In the genomic region with DNA sequence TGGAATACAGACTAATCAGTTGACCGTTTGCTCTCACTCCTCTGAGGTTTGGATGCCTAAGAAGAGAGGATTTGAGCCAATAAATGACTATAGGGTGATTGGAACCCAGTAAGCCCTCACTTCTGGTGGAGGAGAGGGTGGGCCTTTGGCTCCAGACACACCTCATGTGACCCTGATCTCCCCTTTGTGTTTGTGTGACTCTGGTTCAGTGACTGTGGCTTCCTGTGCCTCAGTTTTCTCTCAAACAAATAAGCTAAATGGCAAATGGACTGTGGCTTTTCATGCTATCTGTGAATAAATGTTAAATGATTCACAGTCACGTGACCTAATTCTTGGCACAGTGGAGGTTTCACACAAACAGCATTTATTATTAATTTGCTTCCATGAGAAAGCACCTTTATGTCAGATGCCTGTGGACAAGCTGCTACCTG, we compare ENCODE assay signal across 11 cellular contexts. TPM values are rescaled to one million over a fixed set of nuclear protein-coding genes. Genes with fewer than 3 reads are reported as not detected.
DNase-seq lines count a peak whose midpoint lies in the region; FAIRE-seq and TF ChIP-seq lines count a peak whose summit lies in the region.
"Not testable (repeated sequence)": the region's sequence is repeated elsewhere in the genome, so short reads cannot be mapped to it uniquely, and the experiment has no call there.
"Had no signal": no experiment of that assay in that cellular context is flagged by ENCODE, and none has a peak within 500 bp of the region (broad histone marks: within the 10 kb centered on the region; RNA-seq: fewer than 3 reads in every experiment).

No MANE protein-coding gene starts in this region.

- dilution Hi-C loops in keratinocyte (cut with MboI; ENCODE audit: extremely low pct_ligation_motif_present, low sequenced_read_pairs) = not testable (repeated sequence)

- H3K9me2 ChIP-seq in GM23248 (ENCODE audit: insufficient read depth) = not testable (repeated sequence)

- peaks cover 19% of the 10 kb centered on the region for H3K9me3 Mint-ChIP-seq in astrocyte (ENCODE audit: unreplicated experiment)

- not testable (repeated sequence) for H3K27ac Mint-ChIP-seq in astrocyte (ENCODE audit: unreplicated experiment)

- not testable (repeated sequence) for H3K4me1 Mint-ChIP-seq in astrocyte (ENCODE audit: low read depth, unreplicated experiment)

- not testable (repeated sequence) for FAIRE-seq in astrocyte (lab: Jason Lieb, UNC); bronchial epithelial cell (lab: Jason Lieb, UNC); keratinocyte (lab: Jason Lieb, UNC)

- H3K4me2 ChIP-seq in GM23248 (ENCODE audit: unreplicated experiment) (peak overlapping the region; percentile 17), astrocyte (ENCODE audit: low read length) (peak overlapping the region; percentile 19), keratinocyte (ENCODE audit: control insufficient read depth, extremely low read depth, insufficient read depth, low read depth, low read length) (peak overlapping the region; percentile 16)
- not testable (repeated sequence) for H3K4me2 ChIP-seq in fibroblast of lung (ENCODE audit: extremely low read depth, insufficient read depth, low read length)

- H3K9me1 ChIP-seq in keratinocyte (ENCODE audit: control insufficient read depth, extremely low read depth, insufficient read depth, low read length) = not testable (repeated sequence)

- H3K27me3 ChIP-seq in GM23248 (replicated peaks; ENCODE audit: insufficient read depth); astrocyte (ENCODE audit: insufficient read depth, low read length); bronchial epithelial cell (ENCODE audit: control insufficient read depth, insufficient read depth, low read length); fibroblast of lung (ENCODE audit: control insufficient read depth, insufficient read depth, low read length); keratinocyte (ENCODE audit: control insufficient read depth, extremely low read depth, insufficient read depth, low read length): not testable (repeated sequence)

- H2AFZ ChIP-seq in GM23248 (peak overlapping the region; percentile 34; the same call in 1 of the 2 replicates), astrocyte (ENCODE audit: low read depth, low read length) (peak overlapping the region; percentile 24), keratinocyte (ENCODE audit: control insufficient read depth, low read length) (peak overlapping the region; percentile 66)
- H2AFZ ChIP-seq in fibroblast of lung (ENCODE audit: low read length) = not testable (repeated sequence)

- not testable (repeated sequence) for H3K27me3 Mint-ChIP-seq in astrocyte (ENCODE audit: low read depth, unreplicated experiment)

- H3K79me2 ChIP-seq in GM23248 (ENCODE audit: insufficient read depth); astrocyte (ENCODE audit: insufficient read depth, low read length); fibroblast of lung (ENCODE audit: control insufficient read depth, insufficient read depth, low read length); keratinocyte (ENCODE audit: control insufficient read depth, insufficient read depth, low read length): not testable (repeated sequence)

- H3K9ac ChIP-seq in GM23248; fibroblast of lung (ENCODE audit: insufficient read depth, low read length); keratinocyte (ENCODE audit: control insufficient read depth, extremely low read depth, insufficient read depth, low read length): not testable (repeated sequence)
- peak overlapping the region; percentile 21 for H3K9ac ChIP-seq in astrocyte (ENCODE audit: low read length)

- in situ Hi-C loops in GM23248 (cut with MboI) = not testable (repeated sequence)

- H3K36me3 ChIP-seq in GM23248 (ENCODE audit: low read depth); astrocyte (ENCODE audit: insufficient read depth, low read length); bronchial epithelial cell (ENCODE audit: control insufficient read depth, insufficient read depth, low read length); fibroblast of lung (ENCODE audit: control insufficient read depth, insufficient read depth, low read length); keratinocyte (ENCODE audit: control insufficient read depth in 2 of 2, extremely low read depth in 1 of 2, insufficient read depth in 2 of 2, low read length in 2 of 2): not testable (repeated sequence)

- not testable (repeated sequence) for H3K4me3 ChIP-seq in GM23248; astrocyte (ENCODE audit: insufficient read depth, low read depth, low read length); bronchial epithelial cell (ENCODE audit: low read depth, low read length); fibroblast of lung (replicated peaks in 1 of 4; ENCODE audit: control extremely low read depth in 1 of 4, insufficient read depth in 1 of 4, low read depth in 3 of 4, low read length in 4 of 4); keratinocyte (ENCODE audit: control insufficient read depth in 2 of 3, extremely low read depth in 1 of 3, insufficient read depth in 2 of 3, low read depth in 1 of 3, low read length in 3 of 3)

- DNase-seq in AG20443 (ENCODE audit: low spot score) = peak; percentile 10
- DNase-seq in GM23248 = peak; percentile 53
- DNase-seq in NCI-H226 = peak; percentile 49
- DNase-seq in astrocyte (ENCODE audit: low read depth) = peak; percentile 76
- DNase-seq in bronchial epithelial cell (ENCODE audit: low read depth) = peak; percentile 69
- DNase-seq in fibroblast of lung (ENCODE audit: low read depth in 2 of 2) = peak; percentile 6 to 78
- not testable (repeated sequence) for DNase-seq in keratinocyte (ENCODE audit: low read depth, low spot score)
- peak; percentile 0 for DNase-seq in stromal cell of bone marrow (ENCODE audit: low read depth)

- peaks cover 38% of the 10 kb centered on the region for H3F3A ChIP-seq in GM23248 (ENCODE audit: insufficient read depth)

- H3K4me1 ChIP-seq in GM23248 (ENCODE audit: insufficient read depth) (peaks cover 32% of the 10 kb centered on the region), astrocyte (ENCODE audit: insufficient read depth, low read length) (peaks cover 13% of the 10 kb centered on the region), keratinocyte (ENCODE audit: control insufficient read depth, extremely low read depth, insufficient read depth, low read length) (peaks cover 21% of the 10 kb centered on the region)
- not testable (repeated sequence) for H3K4me1 ChIP-seq in fibroblast of lung (ENCODE audit: control insufficient read depth, extremely low read depth, insufficient read depth, low read length)

- not testable (repeated sequence) for H3K9me3 ChIP-seq in GM23248 (ENCODE audit: low read depth); astrocyte (ENCODE audit: insufficient read depth, low read depth, low read length); fibroblast of lung (ENCODE audit: control insufficient read depth, insufficient read depth, low read depth, low read length); keratinocyte (ENCODE audit: control insufficient read depth, low read depth, low read length)

- WGBS in GM23248 (ENCODE audit: low coverage in 1 of 2, low lambda C conversion rate in 2 of 2, missing lambda C conversion rate in 2 of 2), 2 experiments = 2 to 10% methylated on average over 2 of the region's 2 CpGs

- not testable (repeated sequence) for H4K20me1 ChIP-seq in GM23248 (ENCODE audit: insufficient read depth); astrocyte (ENCODE audit: insufficient read depth, low read length); fibroblast of lung (ENCODE audit: control insufficient read depth, extremely low read depth, insufficient read depth, low read length); keratinocyte (ENCODE audit: control insufficient read depth, extremely low read depth, insufficient read depth, low read length)

- H3K36me3 Mint-ChIP-seq in astrocyte (ENCODE audit: low read depth, unreplicated experiment) = not testable (repeated sequence)

- not testable (repeated sequence) for H3K4me3 Mint-ChIP-seq in astrocyte (ENCODE audit: unreplicated experiment)

- TF ChIP-seq CTCF in astrocyte (IDR thresholded peaks at IDR 0.05; ENCODE audit: insufficient read depth, low read depth, low read length); bronchial epithelial cell (IDR thresholded peaks at IDR 0.05; ENCODE audit: insufficient read depth, low read length, severe bottlenecking); fibroblast of lung (conservative IDR thresholded peaks at IDR 0.05 in 1 of 2, IDR thresholded peaks at IDR 0.05 in 1 of 2; ENCODE audit: low read depth in 1 of 2, low read length in 2 of 2); keratinocyte (optimal IDR thresholded peaks at IDR 0.05 in 1 of 3, IDR thresholded peaks at IDR 0.05 in 1 of 3, conservative IDR thresholded peaks at IDR 0.05 in 1 of 3; ENCODE audit: extremely low read depth in 1 of 3, insufficient read depth in 2 of 3, low read length in 3 of 3): not testable (repeated sequence)

- H3K27ac ChIP-seq in GM23248 = peak overlapping the region; percentile 95
- H3K27ac ChIP-seq in astrocyte (ENCODE audit: low read depth, low read length) = peak overlapping the region; percentile 41
- not testable (repeated sequence) for H3K27ac ChIP-seq in fibroblast of lung (ENCODE audit: insufficient read depth, low read length)
- peak overlapping the region; percentile 58 for H3K27ac ChIP-seq in keratinocyte (ENCODE audit: control insufficient read depth, insufficient read depth, low read length)

RNA-seq across cellular contexts. Expression of gene PSG3, which starts 2.7 kb away (rescaled TPM):
- total RNA-seq in GM23248 (2014; rRNA removed; shearing (Covaris generic)) = not detected in 2 replicates
- 0.10 TPM in 1 of 2 replicates, not detected in the other for polyA plus RNA-seq in GM23248 (2016; fragmentation: Nextera tagmentation; extraction: Ambion mirVana)
- total RNA-seq in astrocyte = 0.34 and 0.48 TPM in 2 replicates
- total RNA-seq in bronchial epithelial cell = not detected in 2 replicates
- not detected in 2 replicates for total RNA-seq in fibroblast of lung
- polyA plus RNA-seq in fibroblast of lung = 0.27 and 0.51 TPM in 2 replicates
- polyA plus RNA-seq in fibroblast of lung (2012) = 0.16 and 0.28 TPM in 2 replicates
- not detected in 2 replicates for polyA minus RNA-seq in fibroblast of lung (ENCODE audit: low replicate concordance)
- polyA plus RNA-seq in keratinocyte = not detected in 3 replicates
- 0.20 TPM for polyA plus RNA-seq in keratinocyte (2011; ENCODE audit: low read depth)
- polyA plus RNA-seq in keratinocyte (2011; cell fraction: cytosol; rRNA removed) = not detected in 2 replicates
- not detected in 2 replicates for polyA plus RNA-seq in keratinocyte (2011; cell fraction: nucleus; rRNA removed)
- polyA plus RNA-seq in keratinocyte (2012; ENCODE audit: low replicate concordance) = 0.78 TPM in 1 of 2 replicates, not detected in the other
- polyA minus RNA-seq in keratinocyte = not detected in 3 replicates
- polyA minus RNA-seq in keratinocyte (2011; cell fraction: cytosol; rRNA and poly(A)+ RNA removed) = not detected
- polyA minus RNA-seq in keratinocyte (2011; cell fraction: nucleus; rRNA and poly(A)+ RNA removed) = not detected in 2 replicates
- total RNA-seq: H9, SJSA1 had no signal
- polyA plus RNA-seq: IgD-negative memory B cell had no signal

RNA-seq across cellular contexts. Expression of gene PSG8, which starts 27.9 kb away (rescaled TPM):
- not detected in 2 replicates for total RNA-seq in GM23248 (2014; rRNA removed; shearing (Covaris generic))
- 0.95 and 1.7 TPM in 2 replicates for polyA plus RNA-seq in GM23248 (2016; fragmentation: Nextera tagmentation; extraction: Ambion mirVana)
- not detected in 2 replicates for total RNA-seq in astrocyte
- not detected in 2 replicates for total RNA-seq in bronchial epithelial cell
- not detected in 2 replicates for total RNA-seq in fibroblast of lung
- polyA plus RNA-seq in fibroblast of lung = 0.14 and 0.40 TPM in 2 replicates
- 0.46 and 0.51 TPM in 2 replicates for polyA plus RNA-seq in fibroblast of lung (2012)
- 1.3 TPM in 1 of 2 replicates, not detected in the other for polyA minus RNA-seq in fibroblast of lung (ENCODE audit: low replicate concordance)
- not detected in 3 replicates for polyA plus RNA-seq in keratinocyte
- not detected for polyA plus RNA-seq in keratinocyte (2011; ENCODE audit: low read depth)
- not detected in 2 replicates for polyA plus RNA-seq in keratinocyte (2011; cell fraction: cytosol; rRNA removed)
- 0.04 TPM in 1 of 2 replicates, not detected in the other for polyA plus RNA-seq in keratinocyte (2011; cell fraction: nucleus; rRNA removed)
- 0.59 TPM in 1 of 2 replicates, not detected in the other for polyA plus RNA-seq in keratinocyte (2012; ENCODE audit: low replicate concordance)
- not detected in 3 replicates for polyA minus RNA-seq in keratinocyte
- not detected for polyA minus RNA-seq in keratinocyte (2011; cell fraction: cytosol; rRNA and poly(A)+ RNA removed)
- not detected in 2 replicates for polyA minus RNA-seq in keratinocyte (2011; cell fraction: nucleus; rRNA and poly(A)+ RNA removed)
- total RNA-seq: H9, SJSA1 had no signal
- polyA plus RNA-seq: IgD-negative memory B cell had no signal
